In genomic region chr10:78765726-78766335, GRCh38 we compare ENCODE assay signal across 16 cellular contexts.
DNase-seq lines count a peak whose midpoint lies in the region; ATAC-seq, FAIRE-seq and TF ChIP-seq lines count a peak whose summit lies in the region.
"Had no signal": no experiment of that assay in that cellular context is flagged by ENCODE, and none has a peak within 500 bp of the region (broad histone marks: within the 10 kb centered on the region; RNA-seq: fewer than 3 reads in every experiment).

No MANE protein-coding gene starts in this region.

- no peaks in the 10 kb centered on the region for H3K79me2 ChIP-seq in HepG2 (ENCODE audit: insufficient read depth, low read length)

- H3K9me3 ChIP-seq in right lobe of liver (no peaks in the 10 kb centered on the region), HepG2 (ENCODE audit: low read length) (no peaks in the 10 kb centered on the region)
- H3K9me3 ChIP-seq: MG63 had no signal

- DNase-seq in right lobe of liver: peak in 2 of 3 donors; percentile 14 to 16
- DNase-seq in HepG2 (ENCODE audit: low spot score): no peak
- DNase-seq in omental fat pad (ENCODE audit: low spot score): peak; percentile 12
- no peak for DNase-seq in activated gamma-delta T cell treated with Interleukin-2 at 50 U/mL for 16 hours
- DNase-seq in midbrain (lab: John Stamatoyannopoulos, UW): no peak
- DNase-seq: CD8-positive, alpha-beta T cell; MG63; NCI-H1092 treated with DMSO at 0.1 percent for 48 hours; NCI-H1694; NCI-H2107; SHP77 treated with DMSO at 0.1 percent for 48 hours had no signal

- no peak for ATAC-seq in right lobe of liver
- no peak for ATAC-seq in HepG2
- ATAC-seq in omental fat pad (ENCODE audit: low FRiP score): no peak
- ATAC-seq in HG03439 (IDR thresholded peaks at IDR 0.05; ENCODE audit: unreplicated experiment): no peak
- ATAC-seq: CD8-positive, alpha-beta T cell; GM23338 had no signal

- no peak for TF ChIP-seq EP300 in HepG2 (IDR thresholded peaks at IDR 0.05; ENCODE audit: low read depth in 2 of 2, low read length in 2 of 2)
- no peak for TF ChIP-seq EP300 in HepG2 (CRISPR knock-in tag; IDR thresholded peaks at IDR 0.05; ENCODE audit: borderline replicate concordance)

- H3K27me3 ChIP-seq in right lobe of liver: no peaks in the 10 kb centered on the region
- H3K27me3 ChIP-seq in HepG2 (ENCODE audit: control insufficient read depth in 1 of 2, insufficient read depth in 2 of 2, low read length in 2 of 2): peaks cover 0 to 45% of the 10 kb centered on the region in 2 experiments; a peak in 3 of 5 replicates
- H3K27me3 ChIP-seq: MG63 had no signal

- H3K9ac ChIP-seq in HepG2 (ENCODE audit: insufficient read depth, low read depth, low read length): no peak overlapping the region

- TF ChIP-seq CTCF in right lobe of liver (IDR thresholded peaks at IDR 0.05): no peak
- no peak for TF ChIP-seq CTCF in HepG2 (CRISPR knock-in tag; IDR thresholded peaks at IDR 0.05)
- TF ChIP-seq CTCF in omental fat pad (IDR thresholded peaks at IDR 0.05): no peak

- no peaks in the 10 kb centered on the region for H3K36me3 ChIP-seq in right lobe of liver
- H3K36me3 ChIP-seq in HepG2 (replicated peaks in 1 of 2; ENCODE audit: control insufficient read depth in 1 of 2, insufficient read depth in 2 of 2, low read length in 2 of 2): no peaks in the 10 kb centered on the region
- H3K36me3 ChIP-seq: MG63 had no signal

- H3K4me3 ChIP-seq in right lobe of liver: no peak overlapping the region
- no peak overlapping the region for H3K4me3 ChIP-seq in HepG2 (replicated peaks in 1 of 3; ENCODE audit: insufficient read depth in 1 of 3, low read depth in 2 of 3, low read length in 3 of 3)
- H3K4me3 ChIP-seq: GM23338, MG63 had no signal

- POLR2A ChIA-PET in HepG2 (lab: Yijun Ruan, JAX): no interaction called here

- CTCF ChIA-PET in HepG2 (lab: Yijun Ruan, JAX; ENCODE audit: low intra/inter-chr PET ratio, low total read pairs): no interaction called here

- in situ Hi-C loops in HepG2 (cut with HindIII; ENCODE audit: extremely low pct_ligation_motif_present, low pct_unique_long_range_greater_than_20kb): no loop called here

- no peak overlapping the region for H3K4me2 ChIP-seq in HepG2 (ENCODE audit: low read depth, low read length)
- H3K4me2 ChIP-seq: GM23338 had no signal

- H3K9me3 Mint-ChIP-seq in dendritic cell treated with granulocyte-macrophage colony-stimulating factor and Interleukin-4, amounts not matched to agents 40 ng/mL and 50 ng/mL, for 4 days: no peaks in the 10 kb centered on the region
- H3K9me3 Mint-ChIP-seq: CD8-positive, alpha-beta T cell; GM23338 had no signal

- no peak overlapping the region for H3K4me3 Mint-ChIP-seq in dendritic cell treated with granulocyte-macrophage colony-stimulating factor and Interleukin-4, amounts not matched to agents 40 ng/mL and 50 ng/mL, for 4 days
- H3K4me3 Mint-ChIP-seq: B cell; CD8-positive, alpha-beta T cell; GM23338 had no signal

- FAIRE-seq in HepG2 (lab: Jason Lieb, UNC): no peak
- FAIRE-seq: RCC 7860 had no signal

- no peak overlapping the region for H3K27ac ChIP-seq in right lobe of liver
- H3K27ac ChIP-seq in HepG2 (ENCODE audit: extremely low read length, insufficient read depth, low read length): no peak overlapping the region

- peaks cover 75% of the 10 kb centered on the region for H3K4me1 Mint-ChIP-seq in dendritic cell treated with granulocyte-macrophage colony-stimulating factor and Interleukin-4, amounts not matched to agents 40 ng/mL and 50 ng/mL, for 4 days (ENCODE audit: low read depth)
- H3K4me1 Mint-ChIP-seq: B cell had no signal

- H4K20me1 ChIP-seq in HepG2 (ENCODE audit: insufficient read depth, low read length): no peaks in the 10 kb centered on the region; the same call in 1 of the 2 replicates

- H3K27me3 Mint-ChIP-seq in dendritic cell treated with granulocyte-macrophage colony-stimulating factor and Interleukin-4, amounts not matched to agents 40 ng/mL and 50 ng/mL, for 4 days: peaks cover 13% of the 10 kb centered on the region

- H3K4me1 ChIP-seq in right lobe of liver (no peaks in the 10 kb centered on the region), HepG2 (ENCODE audit: insufficient read depth, low read length) (peaks cover 3% of the 10 kb centered on the region)

- TF ChIP-seq RAD21 in HepG2 (CRISPR knock-in tag; IDR thresholded peaks at IDR 0.05): no peak

- WGBS in right lobe of liver (ENCODE audit: insufficient coverage, low coverage, low lambda C conversion rate, missing lambda C conversion rate): 71% methylated on average over 3 of the region's 16 CpGs
- 57% methylated on average over 16 of the region's 16 CpGs for WGBS in HepG2 (ENCODE audit: low lambda C conversion rate)

- peak overlapping the region; percentile 61 for H3K27ac Mint-ChIP-seq in dendritic cell treated with granulocyte-macrophage colony-stimulating factor and Interleukin-4, amounts not matched to agents 40 ng/mL and 50 ng/mL, for 4 days
- H3K27ac Mint-ChIP-seq: B cell; CD8-positive, alpha-beta T cell; GM23338 had no signal

- H2AFZ ChIP-seq in HepG2 (ENCODE audit: low read length): no peak overlapping the region
- H2AFZ ChIP-seq: GM23338 had no signal

- intact Hi-C loops in right lobe of liver (cut with DNase I) (no loop called here), HepG2 (cut with micrococcal nuclease; ENCODE audit: unreplicated experiment) (no loop called here)
- intact Hi-C loops in dendritic cell treated with granulocyte-macrophage colony-stimulating factor and Interleukin-4, amounts not matched to agents 40 ng/mL and 50 ng/mL, for 4 days (cut with micrococcal nuclease): no loop called here

- H3K36me3 Mint-ChIP-seq in dendritic cell treated with granulocyte-macrophage colony-stimulating factor and Interleukin-4, amounts not matched to agents 40 ng/mL and 50 ng/mL, for 4 days (ENCODE audit: low read depth): no peaks in the 10 kb centered on the region
- H3K36me3 Mint-ChIP-seq: CD8-positive, alpha-beta T cell had no signal

- TF ChIP-seq POLR2A in right lobe of liver (IDR thresholded peaks at IDR 0.05) (no peak), HepG2 (IDR thresholded peaks at IDR 0.05; ENCODE audit: insufficient read depth in 1 of 2, low read depth in 2 of 2, low read length in 2 of 2) (no peak)

- no TSS peak for BruUV-seq in HepG2 (replicated peaks; lab: Mats Ljungman, UMichigan)

TF ChIP-seq in HepG2, 621 proteins besides CTCF, POLR2A, EP300 and RAD21 (continues in another document):
- no peak for TF ChIP-seq IRX3 (CRISPR knock-in tag; IDR thresholded peaks at IDR 0.05; ENCODE audit: borderline replicate concordance, low read depth)
- TF ChIP-seq HOXA5 (CRISPR knock-in tag; IDR thresholded peaks at IDR 0.05): no peak
- no peak for TF ChIP-seq NFYC (CRISPR knock-in tag; IDR thresholded peaks at IDR 0.05)
- TF ChIP-seq ZNF138 (CRISPR knock-in tag; IDR thresholded peaks at IDR 0.05; ENCODE audit: low read depth): no peak
- TF ChIP-seq E2F5 (CRISPR knock-in tag; conservative IDR thresholded peaks at IDR 0.05): no peak
- no peak for TF ChIP-seq NFE2L1 (CRISPR knock-in tag; IDR thresholded peaks at IDR 0.05; ENCODE audit: borderline replicate concordance)
- no peak for TF ChIP-seq PLSCR1 (CRISPR knock-in tag; IDR thresholded peaks at IDR 0.05; ENCODE audit: borderline replicate concordance)
- no peak for TF ChIP-seq MXI1 (IDR thresholded peaks at IDR 0.05; ENCODE audit: borderline replicate concordance, low read depth, low read length)
- no peak for TF ChIP-seq ZNF331 (CRISPR knock-in tag; IDR thresholded peaks at IDR 0.05)
- TF ChIP-seq ZNF704 (CRISPR knock-in tag; IDR thresholded peaks at IDR 0.05; ENCODE audit: borderline replicate concordance): no peak
- no peak for TF ChIP-seq ZNF12 (CRISPR knock-in tag; IDR thresholded peaks at IDR 0.05)

Comparison
In these comparisons a context has a peak if more than half of its experiments do, and no peak if none do; other contexts are left out.
1. DNase-seq: peak in right lobe of liver (2 of 3) and omental fat pad (single experiment); none in HepG2 (single experiment), activated gamma-delta T cell treated with Interleukin-2 at 50 U/mL for 16 hours (single experiment) and midbrain (single experiment).